15 cellular contexts compared by ENCODE assay signal in genomic region chr10:60570272-60570865, GRCh38.
DNase-seq lines count a peak whose midpoint lies in the region; ATAC-seq and TF ChIP-seq lines count a peak whose summit lies in the region.
"Had no signal": no experiment of that assay in that cellular context is flagged by ENCODE, and none has a peak within 500 bp of the region (broad histone marks: within the 10 kb centered on the region; RNA-seq: fewer than 3 reads in every experiment).

No MANE protein-coding gene starts in this region.

- no peak overlapping the region for H3K9ac ChIP-seq in smooth muscle cell (ENCODE audit: low read depth)

- peaks cover 29% of the 10 kb centered on the region for H3K36me3 Mint-ChIP-seq in activated CD4-positive, alpha-beta T cell treated with anti-CD3 and anti-CD28 coated beads, Interleukin-2, amount 10 ng/mL, durations not matched to agents 24 days and 14 days (ENCODE audit: low read depth)
- peaks cover 16% of the 10 kb centered on the region for H3K36me3 Mint-ChIP-seq in T-helper 2 cell treated with Interferon-gamma antibody and Interleukin-4, amounts not matched to agents 5 μg/mL and 100 μg/mL, for 36 hours (ENCODE audit: low read depth)
- H3K36me3 Mint-ChIP-seq in glutamatergic neuron (ENCODE audit: unreplicated experiment) (peaks cover 13% of the 10 kb centered on the region), progenitor cell of endocrine pancreas (ENCODE audit: insufficient read depth) (peaks cover 16% of the 10 kb centered on the region)
- H3K36me3 Mint-ChIP-seq in naive thymus-derived CD8-positive, alpha-beta T cell = peaks cover 8 to 16% (median 8%) of the 10 kb centered on the region in 3 donors
- H3K36me3 Mint-ChIP-seq: CD4-positive, CD25-positive, alpha-beta regulatory T cell had no signal

- intact Hi-C loops in activated CD4-positive, alpha-beta T cell treated with anti-CD3 and anti-CD28 coated beads, Interleukin-2, amount 10 ng/mL, durations not matched to agents 24 days and 14 days (cut with micrococcal nuclease) = loop anchor here (1.0 kb wide), 1 partner anchor 20 kb away; no protein-coding TSS in a partner anchor

- WGBS in smooth muscle cell (ENCODE audit: low lambda C conversion rate) = 89% methylated on average over 1 of the region's 1 CpG

- H2AFZ ChIP-seq in smooth muscle cell (ENCODE audit: low read depth) = no peak overlapping the region

- no peaks in the 10 kb centered on the region for H4K20me1 ChIP-seq in smooth muscle cell (ENCODE audit: low read depth)

- H3K4me2 ChIP-seq in smooth muscle cell = no peak overlapping the region

- H3K4me3 Mint-ChIP-seq in activated CD4-positive, alpha-beta T cell treated with anti-CD3 and anti-CD28 coated beads, Interleukin-2, amount 10 ng/mL, durations not matched to agents 24 days and 14 days = peak overlapping the region; percentile 73
- peak overlapping the region; percentile 9 for H3K4me3 Mint-ChIP-seq in T-helper 2 cell treated with Interferon-gamma antibody and Interleukin-4, amounts not matched to agents 5 μg/mL and 100 μg/mL, for 36 hours
- H3K4me3 Mint-ChIP-seq in glutamatergic neuron (ENCODE audit: unreplicated experiment) (peak overlapping the region; percentile 77), progenitor cell of endocrine pancreas (ENCODE audit: low read depth) (no peak overlapping the region)
- H3K4me3 Mint-ChIP-seq in naive thymus-derived CD8-positive, alpha-beta T cell = no peak overlapping the region
- H3K4me3 Mint-ChIP-seq: CD4-positive, CD25-positive, alpha-beta regulatory T cell; endodermal cell; HFFc6 had no signal

- H3K4me3 ChIP-seq in smooth muscle cell = no peak overlapping the region
- H3K4me3 ChIP-seq: upper lobe of left lung had no signal

- no peak overlapping the region for H3K27ac ChIP-seq in smooth muscle cell (ENCODE audit: low read depth)
- H3K27ac ChIP-seq: upper lobe of left lung, WERI-Rb-1 had no signal

- peaks cover 3% of the 10 kb centered on the region for H3K79me2 ChIP-seq in smooth muscle cell (ENCODE audit: low read depth)

- peaks cover 53% of the 10 kb centered on the region for H3K4me1 Mint-ChIP-seq in activated CD4-positive, alpha-beta T cell treated with anti-CD3 and anti-CD28 coated beads, Interleukin-2, amount 10 ng/mL, durations not matched to agents 24 days and 14 days
- H3K4me1 Mint-ChIP-seq in T-helper 2 cell treated with Interferon-gamma antibody and Interleukin-4, amounts not matched to agents 5 μg/mL and 100 μg/mL, for 36 hours (ENCODE audit: low read depth) = peaks cover 49% of the 10 kb centered on the region
- peaks cover 14% of the 10 kb centered on the region for H3K4me1 Mint-ChIP-seq in glutamatergic neuron (ENCODE audit: low read depth, unreplicated experiment)
- H3K4me1 Mint-ChIP-seq in progenitor cell of endocrine pancreas (ENCODE audit: low read depth) = peaks cover 25% of the 10 kb centered on the region
- peaks cover 13 to 20% (median 15%) of the 10 kb centered on the region in 4 donors for H3K4me1 Mint-ChIP-seq in naive thymus-derived CD8-positive, alpha-beta T cell

- H3K36me3 ChIP-seq in smooth muscle cell (ENCODE audit: low read depth) = no peaks in the 10 kb centered on the region
- H3K36me3 ChIP-seq: upper lobe of left lung, WERI-Rb-1 had no signal

- peaks cover 8% of the 10 kb centered on the region for H3K9me3 ChIP-seq in smooth muscle cell (replicated peaks; ENCODE audit: low read depth)
- H3K9me3 ChIP-seq: upper lobe of left lung had no signal

- H3K4me1 ChIP-seq in smooth muscle cell (ENCODE audit: low read depth) = peaks cover 17% of the 10 kb centered on the region

- H3K27me3 ChIP-seq in smooth muscle cell (ENCODE audit: low read depth) = no peaks in the 10 kb centered on the region
- H3K27me3 ChIP-seq: upper lobe of left lung had no signal

- H3F3A ChIP-seq in smooth muscle cell (ENCODE audit: low read depth) = peaks cover 7% of the 10 kb centered on the region

- no peaks in the 10 kb centered on the region for H3K27me3 Mint-ChIP-seq in activated CD4-positive, alpha-beta T cell treated with anti-CD3 and anti-CD28 coated beads, Interleukin-2, amount 10 ng/mL, durations not matched to agents 24 days and 14 days
- H3K27me3 Mint-ChIP-seq in T-helper 2 cell treated with Interferon-gamma antibody and Interleukin-4, amounts not matched to agents 5 μg/mL and 100 μg/mL, for 36 hours (ENCODE audit: low read depth) = no peaks in the 10 kb centered on the region
- H3K27me3 Mint-ChIP-seq in glutamatergic neuron (ENCODE audit: unreplicated experiment) (peaks cover 1% of the 10 kb centered on the region), progenitor cell of endocrine pancreas (no peaks in the 10 kb centered on the region)
- H3K27me3 Mint-ChIP-seq in naive thymus-derived CD8-positive, alpha-beta T cell = peaks cover 6 to 15% (median 12%) of the 10 kb centered on the region in 5 donors

- POLR2A ChIA-PET in naive thymus-derived CD8-positive, alpha-beta T cell (lab: Charles Lee) = no interaction called here

- H3K9me3 Mint-ChIP-seq in activated CD4-positive, alpha-beta T cell treated with anti-CD3 and anti-CD28 coated beads, Interleukin-2, amount 10 ng/mL, durations not matched to agents 24 days and 14 days = peaks cover 17% of the 10 kb centered on the region
- H3K9me3 Mint-ChIP-seq in T-helper 2 cell treated with Interferon-gamma antibody and Interleukin-4, amounts not matched to agents 5 μg/mL and 100 μg/mL, for 36 hours = peaks cover 18% of the 10 kb centered on the region
- H3K9me3 Mint-ChIP-seq in glutamatergic neuron (ENCODE audit: unreplicated experiment) (peaks cover 12% of the 10 kb centered on the region), progenitor cell of endocrine pancreas (ENCODE audit: low read depth) (peaks cover 22% of the 10 kb centered on the region)
- peaks cover 0 to 14% (median 3%) of the 10 kb centered on the region in 9 donors for H3K9me3 Mint-ChIP-seq in naive thymus-derived CD8-positive, alpha-beta T cell
- H3K9me3 Mint-ChIP-seq: HFFc6 had no signal

- DNase-seq in activated CD4-positive, alpha-beta T cell treated with anti-CD3 and anti-CD28 coated beads, Interleukin-2, amount 10 ng/mL, durations not matched to agents 24 days and 14 days = no peak
- no peak for DNase-seq in activated CD4-positive, alpha-beta T cell treated with anti-CD3 and anti-CD28 coated beads for 4 hours
- no peak for DNase-seq in T-helper 2 cell treated with Interferon-gamma antibody and Interleukin-4, amounts not matched to agents 5 μg/mL and 100 μg/mL, for 36 hours (ENCODE audit: low spot score)
- DNase-seq in glutamatergic neuron = no peak
- no peak for DNase-seq in progenitor cell of endocrine pancreas (ENCODE audit: low spot score, unreplicated experiment)
- DNase-seq in smooth muscle cell (lab: John Stamatoyannopoulos, UW; ENCODE audit: unreplicated experiment) = no peak
- no peak for DNase-seq in naive thymus-derived CD8-positive, alpha-beta T cell
- DNase-seq: CD4-positive, CD25-positive, alpha-beta regulatory T cell; endodermal cell; HFFc6; left colon; stimulated activated CD4-positive, alpha-beta T cell treated with anti-CD3 and anti-CD28 coated beads, Interleukin-12 subunit alpha, Interleukin-12 subunit beta, amount 100 ng/mL, for 4 hours; upper lobe of left lung; WERI-Rb-1 had no signal

- TF ChIP-seq CTCF in glutamatergic neuron (IDR thresholded peaks at IDR 0.05; ENCODE audit: partially characterized antibody, unreplicated experiment) (no peak), progenitor cell of endocrine pancreas (IDR thresholded peaks at IDR 0.05; ENCODE audit: unreplicated experiment) (no peak), smooth muscle cell (IDR thresholded peaks at IDR 0.05; ENCODE audit: borderline replicate concordance, insufficient read depth, poor library complexity, severe bottlenecking) (no peak)

- ATAC-seq in HG03159 (IDR thresholded peaks at IDR 0.05; ENCODE audit: unreplicated experiment) = no peak
- ATAC-seq in naive thymus-derived CD8-positive, alpha-beta T cell = no peak
- ATAC-seq: left colon had no signal

- H3K27ac Mint-ChIP-seq in activated CD4-positive, alpha-beta T cell treated with anti-CD3 and anti-CD28 coated beads, Interleukin-2, amount 10 ng/mL, durations not matched to agents 24 days and 14 days = peak overlapping the region; percentile 9
- no peak overlapping the region for H3K27ac Mint-ChIP-seq in T-helper 2 cell treated with Interferon-gamma antibody and Interleukin-4, amounts not matched to agents 5 μg/mL and 100 μg/mL, for 36 hours
- peak overlapping the region; percentile 37 for H3K27ac Mint-ChIP-seq in glutamatergic neuron (ENCODE audit: unreplicated experiment)
- peak overlapping the region; percentile 12 for H3K27ac Mint-ChIP-seq in progenitor cell of endocrine pancreas
- H3K27ac Mint-ChIP-seq in naive thymus-derived CD8-positive, alpha-beta T cell = no peak overlapping the region
- H3K27ac Mint-ChIP-seq: CD4-positive, CD25-positive, alpha-beta regulatory T cell; endodermal cell; HFFc6 had no signal

Comparison
In these comparisons a context has a peak if more than half of its experiments do, and no peak if none do; other contexts are left out.
1. H3K27ac Mint-ChIP-seq: peak in activated CD4-positive, alpha-beta T cell treated with anti-CD3 and anti-CD28 coated beads, Interleukin-2, amount 10 ng/mL, durations not matched to agents 24 days and 14 days (single experiment), glutamatergic neuron (single experiment) and progenitor cell of endocrine pancreas (single experiment); none in T-helper 2 cell treated with Interferon-gamma antibody and Interleukin-4, amounts not matched to agents 5 μg/mL and 100 μg/mL, for 36 hours (single experiment) and naive thymus-derived CD8-positive, alpha-beta T cell (0 of 10).
2. H3K4me3 Mint-ChIP-seq: peak in activated CD4-positive, alpha-beta T cell treated with anti-CD3 and anti-CD28 coated beads, Interleukin-2, amount 10 ng/mL, durations not matched to agents 24 days and 14 days (single experiment), T-helper 2 cell treated with Interferon-gamma antibody and Interleukin-4, amounts not matched to agents 5 μg/mL and 100 μg/mL, for 36 hours (single experiment) and glutamatergic neuron (single experiment); none in progenitor cell of endocrine pancreas (single experiment) and naive thymus-derived CD8-positive, alpha-beta T cell (0 of 10).